Comparison of ENCODE assay signal across 6 cellular contexts in genomic region chr1:116844775-116845174, GRCh38.
"Had no signal": no experiment of that assay in that cellular context is flagged by ENCODE, and none has a peak within 500 bp of the region (broad histone marks: within the 10 kb centered on the region; RNA-seq: fewer than 3 reads in every experiment).

No MANE protein-coding gene starts in this region.

- H3K4me1 ChIP-seq: HAP-1 had no signal

- ATAC-seq: HCT116 had no signal

- H3K36me3 ChIP-seq: HAP-1 had no signal

- H3K27ac ChIP-seq: GM23248 had no signal

- H3K4me3 ChIP-seq: GM23248, HAP-1 had no signal

- DNase-seq: GM23248, GOT3, H7, KG1 had no signal

- H2AFZ ChIP-seq: GM23248 had no signal

- H3K9ac ChIP-seq: GM23248 had no signal

- H3K9me3 ChIP-seq: HAP-1 had no signal
